8 cellular contexts compared by ENCODE assay signal in the genomic region with DNA sequence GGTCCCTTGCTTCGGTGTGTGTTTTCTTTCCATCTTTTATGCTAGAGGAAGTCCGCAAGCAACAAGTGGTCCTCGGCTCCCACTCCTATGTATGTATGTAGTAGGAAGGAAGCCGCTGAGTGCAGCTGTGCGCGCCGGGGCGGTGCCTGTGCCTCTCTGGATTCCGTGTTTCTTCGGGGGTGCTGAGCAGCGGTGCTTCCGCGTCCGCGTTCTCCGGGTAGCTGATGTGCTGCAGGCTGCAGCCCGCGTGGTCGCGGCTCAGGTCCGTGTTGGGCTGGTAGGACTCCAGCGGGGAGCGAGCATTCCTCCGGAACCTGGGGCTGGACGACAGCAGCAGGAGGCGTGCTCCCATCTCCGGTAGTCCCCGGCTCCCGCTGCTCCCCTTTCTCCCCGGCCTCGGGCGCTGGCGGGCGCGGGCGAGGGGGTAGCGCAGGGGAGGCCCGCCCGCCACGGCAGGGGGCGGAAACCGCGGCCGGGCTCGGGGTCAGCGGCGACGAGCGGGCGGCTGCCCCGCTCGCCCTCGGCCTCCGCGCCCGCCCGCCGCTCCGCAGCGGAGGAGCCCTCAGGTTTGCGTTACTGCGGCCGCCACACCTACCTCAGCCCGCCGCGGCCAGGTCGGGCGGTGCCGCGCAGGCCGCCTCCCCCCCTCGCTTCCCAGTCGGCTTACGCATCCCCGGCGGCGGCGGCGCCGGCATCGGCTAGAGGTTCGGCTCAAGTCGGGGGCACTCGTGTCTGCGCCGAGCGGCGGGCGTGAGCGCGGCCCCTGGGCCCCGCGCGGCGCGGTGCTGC. TPM values are rescaled to one million over a fixed set of nuclear protein-coding genes. Genes with fewer than 3 reads are reported as not detected.
DNase-seq lines count a peak whose midpoint lies in the region; ATAC-seq and TF ChIP-seq lines count a peak whose summit lies in the region.

No MANE protein-coding gene starts in this region.

- H3K27me3 Mint-ChIP-seq in activated T-helper 1 cell treated with anti-CD3 and anti-CD28 coated beads, Interleukin-12 subunit alpha, Interleukin-12 subunit beta, Interleukin-2, Interleukin-4 antibody, amounts not matched to agents 30 ng/mL and 10 ng/mL and 1 ng/mL, durations not matched to agents 14 hours and 24 hours and 36 hours (ENCODE audit: insufficient read depth): no peaks in the 10 kb centered on the region

- DNase-seq in CMK (ENCODE audit: low read depth) (peak; percentile 8), PC-9 (peak in 1 of 2 experiments; percentile 68), fibroblast of pulmonary artery (ENCODE audit: low read depth) (peak; percentile 57), stromal cell of bone marrow (ENCODE audit: low read depth) (peak; percentile 11)
- DNase-seq in activated T-helper 1 cell treated with anti-CD3 and anti-CD28 coated beads, Interleukin-12 subunit alpha, Interleukin-12 subunit beta, Interleukin-2, Interleukin-4 antibody, amounts not matched to agents 30 ng/mL and 10 ng/mL and 1 ng/mL, durations not matched to agents 14 hours and 24 hours and 36 hours (ENCODE audit: low spot score): peak; percentile 61

- peak overlapping the region; percentile 80 for H3K27ac Mint-ChIP-seq in activated T-helper 1 cell treated with anti-CD3 and anti-CD28 coated beads, Interleukin-12 subunit alpha, Interleukin-12 subunit beta, Interleukin-2, Interleukin-4 antibody, amounts not matched to agents 30 ng/mL and 10 ng/mL and 1 ng/mL, durations not matched to agents 14 hours and 24 hours and 36 hours

- no peak overlapping the region for H3K27ac ChIP-seq in PC-9

- H3K27me3 ChIP-seq in PC-9 (ENCODE audit: insufficient read depth, low read depth): no peaks in the 10 kb centered on the region
- no peaks in the 10 kb centered on the region for H3K27me3 ChIP-seq in neuron (ENCODE audit: insufficient read depth, low read length)

- H3K4me1 Mint-ChIP-seq in activated T-helper 1 cell treated with anti-CD3 and anti-CD28 coated beads, Interleukin-12 subunit alpha, Interleukin-12 subunit beta, Interleukin-2, Interleukin-4 antibody, amounts not matched to agents 30 ng/mL and 10 ng/mL and 1 ng/mL, durations not matched to agents 14 hours and 24 hours and 36 hours (ENCODE audit: low read depth): peaks cover 58% of the 10 kb centered on the region

- no peaks in the 10 kb centered on the region for H3F3A ChIP-seq in PC-9 (ENCODE audit: insufficient read depth, low read depth)

- POLR2A ChIA-PET in PC-9 (lab: Charles Lee; ENCODE audit: unreplicated experiment): interaction anchor here (0.6 kb wide), 1 partner anchor 11 kb away, joined by 4 read pairs; no protein-coding TSS in a partner anchor

- TF ChIP-seq CTCF in PC-9 (conservative IDR thresholded peaks at IDR 0.05): no peak
- TF ChIP-seq CTCF in fibroblast of pulmonary artery (IDR thresholded peaks at IDR 0.05; ENCODE audit: low read length, missing control alignments): no peak

- H3K4me3 Mint-ChIP-seq in activated T-helper 1 cell treated with anti-CD3 and anti-CD28 coated beads, Interleukin-12 subunit alpha, Interleukin-12 subunit beta, Interleukin-2, Interleukin-4 antibody, amounts not matched to agents 30 ng/mL and 10 ng/mL and 1 ng/mL, durations not matched to agents 14 hours and 24 hours and 36 hours: peak overlapping the region; percentile 90

- ATAC-seq in GM19455 (IDR thresholded peaks at IDR 0.05; ENCODE audit: unreplicated experiment) (peak; percentile 56), HG03565 (IDR thresholded peaks at IDR 0.05; ENCODE audit: unreplicated experiment) (peak; percentile 28)

- H3K9me3 Mint-ChIP-seq in activated T-helper 1 cell treated with anti-CD3 and anti-CD28 coated beads, Interleukin-12 subunit alpha, Interleukin-12 subunit beta, Interleukin-2, Interleukin-4 antibody, amounts not matched to agents 30 ng/mL and 10 ng/mL and 1 ng/mL, durations not matched to agents 14 hours and 24 hours and 36 hours: no peaks in the 10 kb centered on the region

- H3K36me3 ChIP-seq in PC-9 (ENCODE audit: low read depth) (0 out of 2 replicates have a peak, but pooled peaks cover 3% of the 10 kb centered on the region), neuron (ENCODE audit: insufficient read depth, low read length) (no peaks in the 10 kb centered on the region)

- H3K4me3 ChIP-seq in PC-9: peak overlapping the region; percentile 94
- peak overlapping the region; percentile 66 for H3K4me3 ChIP-seq in fibroblast of pulmonary artery (replicated peaks; ENCODE audit: low read depth, low read length)
- H3K4me3 ChIP-seq in neuron (ENCODE audit: low read length): peak overlapping the region; percentile 62

- BruUV-seq in PC-9 (replicated peaks; lab: Mats Ljungman, UMichigan): no TSS peak

- H3K79me2 ChIP-seq in PC-9 (ENCODE audit: low read depth): peaks cover 50% of the 10 kb centered on the region

- H3K9me3 ChIP-seq in PC-9 (ENCODE audit: insufficient read depth, low read depth) (no peaks in the 10 kb centered on the region), neuron (ENCODE audit: low read length) (peaks cover 4% of the 10 kb centered on the region)

- peaks cover 27% of the 10 kb centered on the region for H3K36me3 Mint-ChIP-seq in activated T-helper 1 cell treated with anti-CD3 and anti-CD28 coated beads, Interleukin-12 subunit alpha, Interleukin-12 subunit beta, Interleukin-2, Interleukin-4 antibody, amounts not matched to agents 30 ng/mL and 10 ng/mL and 1 ng/mL, durations not matched to agents 14 hours and 24 hours and 36 hours (ENCODE audit: low read depth)

- H4K20me1 ChIP-seq in PC-9 (ENCODE audit: insufficient read depth): no peaks in the 10 kb centered on the region

- H2AFZ ChIP-seq in PC-9 (peak overlapping the region; percentile 86), neuron (ENCODE audit: low read depth, low read length) (peak overlapping the region; percentile 59)

- intact Hi-C loops in PC-9 (cut with micrococcal nuclease; ENCODE audit: unreplicated experiment): loop anchor here (5.0 kb wide), 2 partner anchors 109 to 241 kb away; a partner anchor contains a TSS
- intact Hi-C loops in activated T-helper 1 cell treated with anti-CD3 and anti-CD28 coated beads, Interleukin-12 subunit alpha, Interleukin-12 subunit beta, Interleukin-2, Interleukin-4 antibody, amounts not matched to agents 30 ng/mL and 10 ng/mL and 1 ng/mL, durations not matched to agents 14 hours and 24 hours and 36 hours (cut with micrococcal nuclease): loop anchor here (1.0 to 10.0 kb wide), 7 partner anchors 14 to 1411 kb away; a partner anchor contains a TSS

- H3K4me1 ChIP-seq in PC-9 (replicated peaks; ENCODE audit: insufficient read depth) (peaks cover 32% of the 10 kb centered on the region), neuron (ENCODE audit: insufficient read depth, low read length) (peaks cover 5% of the 10 kb centered on the region)

- peak overlapping the region; percentile 96 for H3K4me2 ChIP-seq in PC-9

- CTCF ChIA-PET in PC-9 (lab: Charles Lee): interaction anchor here (0.6 kb wide), 1 partner anchor 153 kb away, joined by 7 read pairs; no protein-coding TSS in a partner anchor

- H3K9me2 ChIP-seq in PC-9 (ENCODE audit: insufficient read depth): no peaks in the 10 kb centered on the region

RNA-seq across cellular contexts. Expression of a gene that starts 0.5 kb away (rescaled TPM):
- 4.3 and 6.4 TPM in 2 replicates for total RNA-seq in PC-9 (2021)
- total RNA-seq in activated T-helper 1 cell treated with anti-CD3 and anti-CD28 coated beads, Interleukin-12 subunit alpha, Interleukin-12 subunit beta, Interleukin-2, Interleukin-4 antibody, amounts not matched to agents 30 ng/mL and 10 ng/mL and 1 ng/mL, durations not matched to agents 14 hours and 24 hours and 36 hours: 3.1 TPM in 2 replicates

RNA-seq across cellular contexts. Expression of a gene that starts 0.7 kb away (rescaled TPM):
- total RNA-seq in PC-9 (2021): 11.0 and 16.2 TPM in 2 replicates
- 31.8 and 34.3 TPM in 2 replicates for total RNA-seq in activated T-helper 1 cell treated with anti-CD3 and anti-CD28 coated beads, Interleukin-12 subunit alpha, Interleukin-12 subunit beta, Interleukin-2, Interleukin-4 antibody, amounts not matched to agents 30 ng/mL and 10 ng/mL and 1 ng/mL, durations not matched to agents 14 hours and 24 hours and 36 hours
